In genomic region chr11:12209096-12209495, GRCh38 we compare ENCODE assay signal across 1 cellular context.
TF ChIP-seq lines count a peak whose summit lies in the region.

No MANE protein-coding gene starts in this region.

TF ChIP-seq in K562, 482 proteins besides CTCF, POLR2A, EP300 and RAD21 (continued from another document):
- TF ChIP-seq ZNF280B (CRISPR knock-in tag; IDR thresholded peaks at IDR 0.05) (no peak), ASH1L (IDR thresholded peaks at IDR 0.05; ENCODE audit: borderline replicate concordance, low read depth, partially characterized antibody) (no peak), LARP7 (IDR thresholded peaks at IDR 0.05) (no peak)
